9 cellular contexts compared by ENCODE assay signal in the genomic region with DNA sequence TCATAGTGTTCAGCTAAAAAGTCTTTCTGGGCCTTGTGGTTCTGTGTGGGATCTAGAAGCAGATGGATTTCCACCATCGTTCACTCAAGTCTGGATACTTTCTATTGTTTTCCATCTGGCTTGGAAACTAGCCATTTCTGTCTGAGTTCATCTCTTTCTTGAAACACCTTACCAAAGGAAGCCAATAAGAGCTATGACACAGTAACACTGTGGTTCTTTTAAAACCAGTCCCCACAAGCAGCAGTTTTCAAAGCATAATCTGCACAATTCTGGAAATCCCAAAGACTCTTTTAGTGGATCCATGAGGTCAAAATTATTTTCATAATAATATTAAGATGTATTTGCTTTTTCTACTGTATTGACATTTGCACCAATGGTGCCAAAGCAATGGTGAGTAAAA.
"Had no signal": no experiment of that assay in that cellular context is flagged by ENCODE, and none has a peak within 500 bp of the region (broad histone marks: within the 10 kb centered on the region; RNA-seq: fewer than 3 reads in every experiment).

No MANE protein-coding gene starts in this region.

- H3K27ac Mint-ChIP-seq: HFFc6, IgD-negative memory B cell had no signal

- H2AFZ ChIP-seq: GM23248 had no signal

- H3K4me3 ChIP-seq: GM23248, HAP-1 had no signal

- H3K4me3 Mint-ChIP-seq: HFFc6, IgD-negative memory B cell had no signal

- H3K36me3 Mint-ChIP-seq: IgD-negative memory B cell had no signal

- H3K27me3 Mint-ChIP-seq: IgD-negative memory B cell had no signal

- H3K9me3 ChIP-seq: HAP-1 had no signal

- ATAC-seq: HCT116, HepG2 had no signal

- H3K9ac ChIP-seq: GM23248 had no signal

- H3K27ac ChIP-seq: GM23248, HL-60 had no signal

- H3K4me1 Mint-ChIP-seq: IgD-negative memory B cell had no signal

- H3K4me1 ChIP-seq: HAP-1 had no signal

- DNase-seq: GM23248, GOT3, H7, HFFc6 had no signal

- H3K36me3 ChIP-seq: HAP-1 had no signal
